In the genomic region with DNA sequence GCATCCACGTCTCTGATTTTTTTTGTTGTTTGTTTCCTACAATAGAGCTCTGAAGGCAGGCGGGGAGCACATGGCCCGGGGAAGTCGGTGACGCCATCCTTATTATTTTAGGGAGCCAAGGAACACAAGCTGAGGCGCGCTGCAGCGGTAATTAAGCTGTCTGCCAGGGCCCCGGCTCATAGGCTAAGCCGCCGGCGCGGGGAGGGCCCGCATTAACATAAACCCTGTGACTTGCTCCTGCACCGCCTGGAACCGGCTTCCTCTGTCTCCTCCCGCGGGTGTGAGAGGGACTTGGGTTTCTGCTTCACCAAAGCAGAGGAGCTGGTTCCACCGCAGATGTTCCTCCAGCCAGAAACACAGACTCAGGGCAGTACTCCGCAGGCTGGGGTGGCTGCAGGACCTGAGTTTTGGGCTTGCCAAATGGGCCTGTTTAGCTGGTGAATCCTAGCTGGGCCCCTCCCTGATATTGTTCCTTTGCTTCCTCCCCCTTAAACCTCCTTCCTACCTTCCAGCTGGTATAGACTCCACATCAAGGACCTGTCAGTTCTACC, we compare ENCODE assay signal across 8 cellular contexts. TPM values are rescaled to one million over a fixed set of nuclear protein-coding genes. Genes with fewer than 3 reads are reported as not detected.
DNase-seq lines count a peak whose midpoint lies in the region; ATAC-seq and TF ChIP-seq lines count a peak whose summit lies in the region.

No MANE protein-coding gene starts in this region.

- TF ChIP-seq CTCF in Panc1 (IDR thresholded peaks at IDR 0.05) (no peak), ovary (IDR thresholded peaks at IDR 0.05) (no peak), tibial artery (IDR thresholded peaks at IDR 0.05) (no peak)

- H3K4me1 ChIP-seq in Panc1 (ENCODE audit: control insufficient read depth, insufficient read depth, low read length) (peaks cover 39% of the 10 kb centered on the region), adipocyte (ENCODE audit: control insufficient read depth, insufficient read depth, low read length) (peaks cover 37% of the 10 kb centered on the region), ovary (ENCODE audit: insufficient read depth) (peaks cover 14% of the 10 kb centered on the region), tibial artery (peaks cover 0 to 76% (median 43%) of the 10 kb centered on the region in 4 donors)

- H3K9me3 ChIP-seq in Panc1 (ENCODE audit: control insufficient read depth, insufficient read depth, low read depth, low read length) (no peaks in the 10 kb centered on the region), adipocyte (ENCODE audit: control insufficient read depth, low read length) (no peaks in the 10 kb centered on the region), ovary (no peaks in the 10 kb centered on the region), tibial artery (no peaks in the 10 kb centered on the region)

- H3K36me3 ChIP-seq in Panc1 (ENCODE audit: control insufficient read depth, insufficient read depth, low read length) (no peaks in the 10 kb centered on the region), adipocyte (ENCODE audit: control insufficient read depth, insufficient read depth, low read length, severe bottlenecking) (no peaks in the 10 kb centered on the region), ovary (no peaks in the 10 kb centered on the region), tibial artery (no peaks in the 10 kb centered on the region)

- DNase-seq in ELR (ENCODE audit: low read depth), result peak; percentile 48
- no peak for DNase-seq in Panc1 (ENCODE audit: low read depth, low spot score)
- DNase-seq in adipocyte (ENCODE audit: low read depth), result peak; percentile 29
- DNase-seq in cardiac septum (ENCODE audit: low spot score), result peak; percentile 97
- peak; percentile 56 to 77 (median 70) for DNase-seq in ovary
- peak; percentile 95 to 96 for DNase-seq in tibial artery
- DNase-seq in GDM1 (lab: John Stamatoyannopoulos, UW), result no peak

- no peaks in the 10 kb centered on the region for H3K27me3 ChIP-seq in Panc1 (ENCODE audit: control insufficient read depth, insufficient read depth, low read length)
- no peaks in the 10 kb centered on the region for H3K27me3 ChIP-seq in adipocyte (replicated peaks; ENCODE audit: control insufficient read depth, insufficient read depth, low read length)
- H3K27me3 ChIP-seq in ovary, result no peaks in the 10 kb centered on the region
- H3K27me3 ChIP-seq in tibial artery, result no peaks in the 10 kb centered on the region

- peak overlapping the region; percentile 76 for H3K9ac ChIP-seq in adipocyte (ENCODE audit: low read length)

- H3K27ac ChIP-seq in Panc1 (ENCODE audit: low read length), result no peak overlapping the region
- H3K27ac ChIP-seq in ovary, result peak overlapping the region in 1 of 2 donors; percentile 19
- H3K27ac ChIP-seq in tibial artery, result peak overlapping the region; percentile 63 to 70

- 13 to 28% (median 17%) methylated on average over 20 of the region's 20 CpGs for WGBS in ovary, 3 donors

- no TSS peak for BruUV-seq in Panc1 (replicated peaks; lab: Mats Ljungman, UMichigan)

- in situ Hi-C loops in Panc1 (cut with HindIII; ENCODE audit: low pct_unique_long_range_greater_than_20kb, low sequenced_read_pairs), result no loop called here

- TF ChIP-seq EP300 in ovary (IDR thresholded peaks at IDR 0.05), result no peak

- TF ChIP-seq POLR2A in ovary (IDR thresholded peaks at IDR 0.05), result no peak

- POLR2A ChIA-PET in Panc1 (lab: Charles Lee), result no interaction called here

- ATAC-seq in HG02642 (IDR thresholded peaks at IDR 0.05; ENCODE audit: poor library complexity, unreplicated experiment) (peak; percentile 63), Panc1 (peak; percentile 20; the same call in 1 of the 2 replicates)

- CTCF ChIA-PET in Panc1 (lab: Charles Lee), result interaction anchor here (0.7 to 1.4 kb wide), 2 partner anchors 38 to 80 kb away, joined by 3 to 4 read pairs; no protein-coding TSS in a partner anchor

- H3K4me3 ChIP-seq in Panc1 (ENCODE audit: low read depth in 2 of 2, low read length in 2 of 2) (no peak overlapping the region), adipocyte (ENCODE audit: low read length) (peak overlapping the region; percentile 62), ovary (no peak overlapping the region), tibial artery (peak overlapping the region; percentile 10 to 16)

- intact Hi-C loops in Panc1 (cut with micrococcal nuclease; ENCODE audit: unreplicated experiment), result no loop called here
- intact Hi-C loops in cardiac septum (cut with DNase I), result loop anchor here (2.0 to 10.0 kb wide), 2 partner anchors 23 to 91 kb away; no protein-coding TSS in a partner anchor
- intact Hi-C loops in ovary (cut with DNase I), result no loop called here
- intact Hi-C loops in tibial artery (cut with DNase I; ENCODE audit: low total_unique reads), result no loop called here

RNA-seq across cellular contexts. Expression of a gene that starts 25.3 kb away (rescaled TPM):
- total RNA-seq in Panc1 (2021; ENCODE audit: unreplicated experiment) (226 TPM), cardiac septum (180 TPM), ovary (100 to 1,000 TPM in 1 of 7 donors, 10 to 100 TPM in 6; 29.4 to 119 (median 86.3) TPM)
- polyA plus RNA-seq in Panc1 (2012; ENCODE audit: insufficient read length), result 274 TPM
- 100 to 1,000 TPM in 1 of 2 donors, 10 to 100 TPM in 1; 42.8 to 158 TPM for polyA plus RNA-seq in ovary

Comparison
In these comparisons a context has a peak if more than half of its experiments do, and no peak if none do; other contexts are left out.
1. DNase-seq: peak in ELR (single experiment), adipocyte (single experiment), cardiac septum (single experiment), ovary (5 of 5) and tibial artery (2 of 2); none in Panc1 (single experiment) and GDM1 (single experiment).
2. H3K4me3 ChIP-seq: peak in adipocyte (single experiment) and tibial artery (2 of 2); none in Panc1 (0 of 2) and ovary (single experiment).